23 cellular contexts compared by ENCODE assay signal in genomic region chr7:159049266-159050025, GRCh38.
DNase-seq lines count a peak whose midpoint lies in the region; ATAC-seq and TF ChIP-seq lines count a peak whose summit lies in the region.
"Had no signal": no experiment of that assay in that cellular context is flagged by ENCODE, and none has a peak within 500 bp of the region (broad histone marks: within the 10 kb centered on the region; RNA-seq: fewer than 3 reads in every experiment).

No MANE protein-coding gene starts in this region.

- H3K4me2 ChIP-seq in BLaER1 treated with 17β-estradiol and CSF1 and Interleukin-3, amounts not matched to agents 10 nM and 100 nM, result peak overlapping the region in 8 of 11 experiments; percentile 37 to 69 (median 61); a peak in 18 of 22 replicates

- no peak for TF ChIP-seq CTCF in GM12865 (IDR thresholded peaks at IDR 0.05; ENCODE audit: insufficient read depth, low read depth, low read length, missing control alignments)
- no peak for TF ChIP-seq CTCF in RWPE2 (IDR thresholded peaks at IDR 0.05; ENCODE audit: poor library complexity, severe bottlenecking)
- TF ChIP-seq CTCF in osteocyte (IDR thresholded peaks at IDR 0.05), result no peak

- CTCF ChIA-PET in activated CD8-positive, alpha-beta T cell treated with anti-CD3 and anti-CD28 coated beads, Interleukin-2, amount 10 ng/mL, durations not matched to agents 7 days and 5 days (lab: Charles Lee), result no interaction called here

- H3K27me3 ChIP-seq in BLaER1 treated with 17β-estradiol and CSF1 and Interleukin-3, amounts not matched to agents 10 nM and 100 nM, result peaks cover 13 to 18% (median 17%) of the 10 kb centered on the region in 11 experiments; a peak in 21 of 22 replicates
- no peaks in the 10 kb centered on the region for H3K27me3 ChIP-seq in RWPE2 (ENCODE audit: insufficient read depth, poor library complexity, severe bottlenecking)
- H3K27me3 ChIP-seq: ascending aorta, testis had no signal

- H3K4me1 ChIP-seq in BLaER1 treated with 17β-estradiol and CSF1 and Interleukin-3, amounts not matched to agents 10 nM and 100 nM, result peaks cover 0 to 35% (median 20%) of the 10 kb centered on the region in 10 experiments; a peak in 13 of 20 replicates
- no peaks in the 10 kb centered on the region for H3K4me1 ChIP-seq in RWPE2 (ENCODE audit: insufficient read depth, poor library complexity, severe bottlenecking)
- H3K4me1 ChIP-seq: ascending aorta, left lung, testis had no signal

- H3K9me3 Mint-ChIP-seq in osteocyte (ENCODE audit: unreplicated experiment), result peaks cover 17% of the 10 kb centered on the region
- peaks cover 9% of the 10 kb centered on the region for H3K9me3 Mint-ChIP-seq in activated CD8-positive, alpha-beta T cell treated with anti-CD3 and anti-CD28 coated beads, Interleukin-2, amount 10 ng/mL, durations not matched to agents 7 days and 5 days (ENCODE audit: insufficient read depth)

- H4K20me1 ChIP-seq in BLaER1 treated with 17β-estradiol and CSF1 and Interleukin-3, amounts not matched to agents 10 nM and 100 nM, result no peaks in the 10 kb centered on the region

- ATAC-seq in RWPE2 (ENCODE audit: low read depth), result no peak
- no peak for ATAC-seq in activated CD8-positive, alpha-beta T cell treated with anti-CD3 and anti-CD28 coated beads, Interleukin-2, amount 10 ng/mL, durations not matched to agents 7 days and 5 days
- ATAC-seq: esophagus mucosa, T-helper 17 cell had no signal

- peaks cover 2% of the 10 kb centered on the region for H3K36me3 Mint-ChIP-seq in osteocyte (ENCODE audit: unreplicated experiment)
- no peaks in the 10 kb centered on the region for H3K36me3 Mint-ChIP-seq in activated CD8-positive, alpha-beta T cell treated with anti-CD3 and anti-CD28 coated beads, Interleukin-2, amount 10 ng/mL, durations not matched to agents 7 days and 5 days (ENCODE audit: low read depth)

- no peak overlapping the region for H3K27ac Mint-ChIP-seq in osteocyte (ENCODE audit: unreplicated experiment)
- H3K27ac Mint-ChIP-seq in activated CD8-positive, alpha-beta T cell treated with anti-CD3 and anti-CD28 coated beads, Interleukin-2, amount 10 ng/mL, durations not matched to agents 7 days and 5 days, result no peak overlapping the region
- H3K27ac Mint-ChIP-seq: T-helper 17 cell had no signal

- H3K9ac ChIP-seq in BLaER1 treated with 17β-estradiol and CSF1 and Interleukin-3, amounts not matched to agents 10 nM and 100 nM, result no peak overlapping the region

- no peaks in the 10 kb centered on the region for H3K36me3 ChIP-seq in BLaER1 treated with 17β-estradiol and CSF1 and Interleukin-3, amounts not matched to agents 10 nM and 100 nM
- H3K36me3 ChIP-seq in RWPE2 (ENCODE audit: low read depth), result no peaks in the 10 kb centered on the region
- H3K36me3 ChIP-seq: ascending aorta, left lung, neutrophil, WERI-Rb-1 had no signal

- no peak overlapping the region for H3K4me3 Mint-ChIP-seq in osteocyte (ENCODE audit: unreplicated experiment)
- no peak overlapping the region for H3K4me3 Mint-ChIP-seq in activated CD8-positive, alpha-beta T cell treated with anti-CD3 and anti-CD28 coated beads, Interleukin-2, amount 10 ng/mL, durations not matched to agents 7 days and 5 days
- H3K4me3 Mint-ChIP-seq: T-helper 17 cell had no signal

- DNase-seq in GM12865 (ENCODE audit: low read depth) (peak; percentile 52), RWPE2 (ENCODE audit: low spot score) (peak; percentile 21), osteocyte (ENCODE audit: extremely low spot score, unreplicated experiment) (peak; percentile 75), SW 1271 (lab: John Stamatoyannopoulos, UW) (no peak), NCI-H146 treated with DMSO at 0.1 percent for 48 hours (lab: John Stamatoyannopoulos, UW; ENCODE audit: unreplicated experiment) (no peak)
- DNase-seq in activated CD8-positive, alpha-beta T cell treated with anti-CD3 and anti-CD28 coated beads, Interleukin-2, amount 10 ng/mL, durations not matched to agents 7 days and 5 days, result no peak
- DNase-seq: activated naive CD4-positive, alpha-beta T cell; cerebellar nuclear complex; COR-L47; effector CD4-positive, alpha-beta T cell; GOT3; left lung; NCI-H1417; NCI-H69; retina; SHP77 treated with DMSO at 0.1 percent for 48 hours; T-helper 17 cell; testis; WERI-Rb-1 had no signal

- H3K27me3 Mint-ChIP-seq in osteocyte (ENCODE audit: unreplicated experiment), result peaks cover 12% of the 10 kb centered on the region
- peaks cover 4% of the 10 kb centered on the region for H3K27me3 Mint-ChIP-seq in activated CD8-positive, alpha-beta T cell treated with anti-CD3 and anti-CD28 coated beads, Interleukin-2, amount 10 ng/mL, durations not matched to agents 7 days and 5 days (ENCODE audit: low read depth)

- POLR2A ChIA-PET in activated CD8-positive, alpha-beta T cell treated with anti-CD3 and anti-CD28 coated beads, Interleukin-2, amount 10 ng/mL, durations not matched to agents 7 days and 5 days (lab: Charles Lee), result no interaction called here

- H3K4me1 Mint-ChIP-seq in osteocyte (ENCODE audit: unreplicated experiment), result no peaks in the 10 kb centered on the region
- peaks cover 17% of the 10 kb centered on the region for H3K4me1 Mint-ChIP-seq in activated CD8-positive, alpha-beta T cell treated with anti-CD3 and anti-CD28 coated beads, Interleukin-2, amount 10 ng/mL, durations not matched to agents 7 days and 5 days (ENCODE audit: low read depth)
- H3K4me1 Mint-ChIP-seq: T-helper 17 cell had no signal

- peaks cover 21 to 40% (median 29%) of the 10 kb centered on the region in 11 experiments for H3K9me3 ChIP-seq in BLaER1 treated with 17β-estradiol and CSF1 and Interleukin-3, amounts not matched to agents 10 nM and 100 nM (replicated peaks in 1 of 11)
- peaks cover 6% of the 10 kb centered on the region for H3K9me3 ChIP-seq in RWPE2 (ENCODE audit: severe bottlenecking)
- H3K9me3 ChIP-seq: left lung, neutrophil, testis had no signal

- no peak overlapping the region; a peak in 1 of 22 replicates for H3K27ac ChIP-seq in BLaER1 treated with 17β-estradiol and CSF1 and Interleukin-3, amounts not matched to agents 10 nM and 100 nM
- H3K27ac ChIP-seq in RWPE2 (ENCODE audit: poor library complexity, severe bottlenecking), result no peak overlapping the region
- H3K27ac ChIP-seq: ascending aorta, left lung, neutrophil, testis, WERI-Rb-1 had no signal

- H3K4me3 ChIP-seq in BLaER1 treated with 17β-estradiol and CSF1 and Interleukin-3, amounts not matched to agents 10 nM and 100 nM, result no peak overlapping the region
- H3K4me3 ChIP-seq in GM12865 (ENCODE audit: low read depth, low read length), result no peak overlapping the region
- no peak overlapping the region for H3K4me3 ChIP-seq in RWPE2 (ENCODE audit: severe bottlenecking)
- H3K4me3 ChIP-seq: ascending aorta, left lung, testis had no signal

Comparison
In these comparisons a context has a peak if more than half of its experiments do, and no peak if none do; other contexts are left out.
1. DNase-seq: peak in GM12865 (single experiment), RWPE2 (single experiment) and osteocyte (single experiment); none in SW 1271 (0 of 2), NCI-H146 treated with DMSO at 0.1 percent for 48 hours (single experiment) and activated CD8-positive, alpha-beta T cell treated with anti-CD3 and anti-CD28 coated beads, Interleukin-2, amount 10 ng/mL, durations not matched to agents 7 days and 5 days (single experiment).